In the genomic region with DNA sequence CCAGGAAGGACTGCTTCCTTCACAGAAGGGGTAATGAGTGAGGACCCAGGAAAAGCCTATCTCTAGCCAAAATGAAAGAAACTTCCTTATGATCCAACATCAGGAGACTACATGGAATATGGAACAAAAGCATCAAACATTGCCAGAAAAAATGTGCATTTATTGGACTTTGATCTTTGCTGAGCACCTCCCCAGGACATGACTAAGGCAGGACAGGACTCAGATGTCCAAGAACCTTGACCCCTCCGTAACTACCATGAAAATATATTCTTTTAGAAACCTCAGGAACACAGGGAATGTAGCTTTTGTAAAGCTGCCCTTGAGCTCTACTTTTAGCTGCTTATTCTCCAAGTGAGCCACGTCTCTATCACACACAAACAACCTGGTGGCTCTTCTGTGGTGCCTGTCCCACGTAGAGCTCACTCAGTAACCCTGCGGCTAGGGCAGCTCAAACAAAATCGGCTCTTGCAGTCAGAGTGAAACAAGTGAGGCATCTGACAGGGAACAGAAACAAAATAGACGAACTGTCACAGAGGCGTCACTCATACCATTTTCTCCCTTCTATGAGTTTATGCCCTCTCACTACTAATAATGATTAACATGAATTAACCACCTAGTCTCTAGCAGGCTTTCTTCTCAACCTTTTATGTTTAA, we compare ENCODE assay signal across 21 cellular contexts.
DNase-seq lines count a peak whose midpoint lies in the region; ATAC-seq and TF ChIP-seq lines count a peak whose summit lies in the region.
"Had no signal": no experiment of that assay in that cellular context is flagged by ENCODE, and none has a peak within 500 bp of the region (broad histone marks: within the 10 kb centered on the region; RNA-seq: fewer than 3 reads in every experiment).

No MANE protein-coding gene starts in this region.

- no peak overlapping the region for H3K4me3 ChIP-seq in GM12865 (ENCODE audit: low read depth, low read length)
- H3K4me3 ChIP-seq: coronary artery, pancreas, sigmoid colon had no signal

- peak; percentile 5 for DNase-seq in GM12865 (ENCODE audit: low read depth)
- no peak for DNase-seq in NCI-H82 treated with DMSO at 0.1 percent for 48 hours (lab: John Stamatoyannopoulos, UW; ENCODE audit: unreplicated experiment)
- no peak for DNase-seq in D341Med (ENCODE audit: low spot score)
- no peak for DNase-seq in AG08396 (ENCODE audit: low spot score)
- DNase-seq: activated CD4-positive, alpha-beta T cell treated with anti-CD3 and anti-CD28 coated beads for 4 hours; activated CD8-positive, alpha-beta memory T cell treated with anti-CD3 and anti-CD28 coated beads, Interleukin-2, amount 10 ng/mL, durations not matched to agents 7 days and 5 days; brain microvascular endothelial cell; HCEC 1CT; kidney; mammary epithelial cell; NCI-H1417 treated with DMSO at 0.1 percent for 48 hours; pancreas; sigmoid colon; stimulated activated CD4-positive, alpha-beta T cell treated with anti-CD3 and anti-CD28 coated beads, Interleukin-1b, Interleukin-23, amount 100 ng/mL, for 48 hours; stimulated activated naive CD8-positive, alpha-beta T cell treated with anti-CD3 and anti-CD28 coated beads, Interleukin-15, amount 100 ng/mL, for 72 hours had no signal

- TF ChIP-seq CTCF in GM12865 (IDR thresholded peaks at IDR 0.05; ENCODE audit: insufficient read depth, low read depth, low read length, missing control alignments): no peak

- peak; percentile 94 for ATAC-seq in GM19324 (IDR thresholded peaks at IDR 0.05; ENCODE audit: low FRiP score, unreplicated experiment)
- peak; percentile 61 for ATAC-seq in HG02852 (IDR thresholded peaks at IDR 0.05; ENCODE audit: unreplicated experiment)
- ATAC-seq in HG03565 (IDR thresholded peaks at IDR 0.05; ENCODE audit: unreplicated experiment): peak; percentile 61
- ATAC-seq in GM18519 (IDR thresholded peaks at IDR 0.05; ENCODE audit: low FRiP score, unreplicated experiment): no peak
- ATAC-seq: activated CD8-positive, alpha-beta memory T cell treated with anti-CD3 and anti-CD28 coated beads, Interleukin-2, amount 10 ng/mL, durations not matched to agents 7 days and 5 days; pancreas; SK-N-SH treated with all-trans-retinoic acid at 6 μM for 48 hours; stimulated activated naive CD8-positive, alpha-beta T cell treated with anti-CD3 and anti-CD28 coated beads, Interleukin-15, amount 100 ng/mL, for 72 hours had no signal
